2 cellular contexts compared by ENCODE assay signal in the genomic region with DNA sequence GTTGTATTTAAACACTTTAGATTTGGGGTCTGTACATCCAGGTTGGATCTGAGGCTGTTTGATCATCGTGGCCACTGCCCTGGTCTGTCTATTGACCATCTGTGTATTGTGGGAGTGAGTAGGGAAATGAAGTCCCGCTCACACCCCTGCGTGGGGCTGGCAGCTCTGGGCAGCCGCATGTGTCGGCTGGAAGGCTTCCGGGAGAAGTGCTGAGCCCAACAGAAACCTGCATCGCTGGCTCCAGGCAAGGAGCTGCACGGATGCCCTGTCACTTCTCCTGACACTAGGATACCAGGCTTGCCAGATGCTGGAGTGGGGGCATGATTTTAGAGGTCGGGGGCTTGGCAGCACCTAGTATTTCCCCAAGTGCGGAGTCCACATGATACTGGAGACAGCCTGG.
TF ChIP-seq lines count a peak whose summit lies in the region.

No MANE protein-coding gene starts in this region.

TF ChIP-seq in GM23338, 12 proteins besides CTCF, POLR2A, EP300 and RAD21 (continues in another document):
- TF ChIP-seq ZNF331 (CRISPR knock-in tag; IDR thresholded peaks at IDR 0.05; ENCODE audit: low read depth) = no peak
- no peak for TF ChIP-seq EZH2phosphoT487 (IDR thresholded peaks at IDR 0.05; ENCODE audit: unreplicated experiment)
- no peak for TF ChIP-seq CREB1 (CRISPR knock-in tag; IDR thresholded peaks at IDR 0.05; ENCODE audit: low read depth)
- TF ChIP-seq, protein P1, sequence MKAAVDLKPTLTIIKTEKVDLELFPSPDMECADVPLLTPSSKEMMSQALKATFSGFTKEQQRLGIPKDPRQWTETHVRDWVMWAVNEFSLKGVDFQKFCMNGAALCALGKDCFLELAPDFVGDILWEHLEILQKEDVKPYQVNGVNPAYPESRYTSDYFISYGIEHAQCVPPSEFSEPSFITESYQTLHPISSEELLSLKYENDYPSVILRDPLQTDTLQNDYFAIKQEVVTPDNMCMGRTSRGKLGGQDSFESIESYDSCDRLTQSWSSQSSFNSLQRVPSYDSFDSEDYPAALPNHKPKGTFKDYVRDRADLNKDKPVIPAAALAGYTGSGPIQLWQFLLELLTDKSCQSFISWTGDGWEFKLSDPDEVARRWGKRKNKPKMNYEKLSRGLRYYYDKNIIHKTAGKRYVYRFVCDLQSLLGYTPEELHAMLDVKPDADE (IDR thresholded peaks at IDR 0.05) = no peak
- no peak for TF ChIP-seq EZH2 (IDR thresholded peaks at IDR 0.05; ENCODE audit: low read depth, unreplicated experiment)
- TF ChIP-seq REST (IDR thresholded peaks at IDR 0.05; ENCODE audit: unreplicated experiment) = no peak
- TF ChIP-seq ZNF114 (CRISPR knock-in tag; IDR thresholded peaks at IDR 0.05) = no peak
- TF ChIP-seq STAT1 (IDR thresholded peaks at IDR 0.05; ENCODE audit: unreplicated experiment) = no peak
- no peak for TF ChIP-seq NANOG (IDR thresholded peaks at IDR 0.05; ENCODE audit: borderline replicate concordance)
- TF ChIP-seq, protein P2, sequence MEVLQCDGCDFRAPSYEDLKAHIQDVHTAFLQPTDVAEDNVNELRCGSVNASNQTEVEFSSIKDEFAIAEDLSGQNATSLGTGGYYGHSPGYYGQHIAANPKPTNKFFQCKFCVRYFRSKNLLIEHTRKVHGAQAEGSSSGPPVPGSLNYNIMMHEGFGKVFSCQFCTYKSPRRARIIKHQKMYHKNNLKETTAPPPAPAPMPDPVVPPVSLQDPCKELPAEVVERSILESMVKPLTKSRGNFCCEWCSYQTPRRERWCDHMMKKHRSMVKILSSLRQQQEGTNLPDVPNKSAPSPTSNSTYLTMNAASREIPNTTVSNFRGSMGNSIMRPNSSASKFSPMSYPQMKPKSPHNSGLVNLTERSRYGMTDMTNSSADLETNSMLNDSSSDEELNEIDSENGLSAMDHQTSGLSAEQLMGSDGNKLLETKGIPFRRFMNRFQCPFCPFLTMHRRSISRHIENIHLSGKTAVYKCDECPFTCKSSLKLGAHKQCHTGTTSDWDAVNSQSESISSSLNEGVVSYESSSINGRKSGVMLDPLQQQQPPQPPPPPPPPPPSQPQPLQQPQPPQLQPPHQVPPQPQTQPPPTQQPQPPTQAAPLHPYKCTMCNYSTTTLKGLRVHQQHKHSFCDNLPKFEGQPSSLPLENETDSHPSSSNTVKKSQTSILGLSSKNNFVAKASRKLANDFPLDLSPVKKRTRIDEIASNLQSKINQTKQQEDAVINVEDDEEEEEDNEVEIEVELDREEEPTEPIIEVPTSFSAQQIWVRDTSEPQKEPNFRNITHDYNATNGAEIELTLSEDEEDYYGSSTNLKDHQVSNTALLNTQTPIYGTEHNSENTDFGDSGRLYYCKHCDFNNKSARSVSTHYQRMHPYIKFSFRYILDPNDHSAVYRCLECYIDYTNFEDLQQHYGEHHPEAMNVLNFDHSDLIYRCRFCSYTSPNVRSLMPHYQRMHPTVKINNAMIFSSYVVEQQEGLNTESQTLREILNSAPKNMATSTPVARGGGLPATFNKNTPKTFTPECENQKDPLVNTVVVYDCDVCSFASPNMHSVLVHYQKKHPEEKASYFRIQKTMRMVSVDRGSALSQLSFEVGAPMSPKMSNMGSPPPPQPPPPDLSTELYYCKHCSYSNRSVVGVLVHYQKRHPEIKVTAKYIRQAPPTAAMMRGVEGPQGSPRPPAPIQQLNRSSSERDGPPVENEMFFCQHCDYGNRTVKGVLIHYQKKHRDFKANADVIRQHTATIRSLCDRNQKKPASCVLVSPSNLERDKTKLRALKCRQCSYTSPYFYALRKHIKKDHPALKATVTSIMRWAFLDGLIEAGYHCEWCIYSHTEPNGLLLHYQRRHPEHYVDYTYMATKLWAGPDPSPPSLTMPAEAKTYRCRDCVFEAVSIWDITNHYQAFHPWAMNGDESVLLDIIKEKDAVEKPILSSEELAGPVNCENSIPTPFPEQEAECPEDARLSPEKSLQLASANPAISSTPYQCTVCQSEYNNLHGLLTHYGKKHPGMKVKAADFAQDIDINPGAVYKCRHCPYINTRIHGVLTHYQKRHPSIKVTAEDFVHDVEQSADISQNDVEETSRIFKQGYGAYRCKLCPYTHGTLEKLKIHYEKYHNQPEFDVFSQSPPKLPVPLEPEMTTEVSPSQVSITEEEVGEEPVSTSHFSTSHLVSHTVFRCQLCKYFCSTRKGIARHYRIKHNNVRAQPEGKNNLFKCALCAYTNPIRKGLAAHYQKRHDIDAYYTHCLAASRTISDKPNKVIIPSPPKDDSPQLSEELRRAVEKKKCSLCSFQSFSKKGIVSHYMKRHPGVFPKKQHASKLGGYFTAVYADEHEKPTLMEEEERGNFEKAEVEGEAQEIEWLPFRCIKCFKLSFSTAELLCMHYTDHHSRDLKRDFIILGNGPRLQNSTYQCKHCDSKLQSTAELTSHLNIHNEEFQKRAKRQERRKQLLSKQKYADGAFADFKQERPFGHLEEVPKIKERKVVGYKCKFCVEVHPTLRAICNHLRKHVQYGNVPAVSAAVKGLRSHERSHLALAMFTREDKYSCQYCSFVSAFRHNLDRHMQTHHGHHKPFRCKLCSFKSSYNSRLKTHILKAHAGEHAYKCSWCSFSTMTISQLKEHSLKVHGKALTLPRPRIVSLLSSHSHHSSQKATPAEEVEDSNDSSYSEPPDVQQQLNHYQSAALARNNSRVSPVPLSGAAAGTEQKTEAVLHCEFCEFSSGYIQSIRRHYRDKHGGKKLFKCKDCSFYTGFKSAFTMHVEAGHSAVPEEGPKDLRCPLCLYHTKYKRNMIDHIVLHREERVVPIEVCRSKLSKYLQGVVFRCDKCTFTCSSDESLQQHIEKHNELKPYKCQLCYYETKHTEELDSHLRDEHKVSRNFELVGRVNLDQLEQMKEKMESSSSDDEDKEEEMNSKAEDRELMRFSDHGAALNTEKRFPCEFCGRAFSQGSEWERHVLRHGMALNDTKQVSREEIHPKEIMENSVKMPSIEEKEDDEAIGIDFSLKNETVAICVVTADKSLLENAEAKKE (CRISPR knock-in tag; IDR thresholded peaks at IDR 0.05) = no peak

TF ChIP-seq in H1, 55 proteins besides CTCF, POLR2A, EP300 and RAD21:
- TF ChIP-seq BCL11A (IDR thresholded peaks at IDR 0.05; ENCODE audit: low read depth in 2 of 2, low read length in 2 of 2) = no peak
- TF ChIP-seq HDAC6 (IDR thresholded peaks at IDR 0.05; ENCODE audit: low read depth, low read length) = no peak
- no peak for TF ChIP-seq CHD1 (IDR thresholded peaks at IDR 0.05; ENCODE audit: low read depth, low read length)
- TF ChIP-seq SP2 (IDR thresholded peaks at IDR 0.05; ENCODE audit: low read length) = no peak
- TF ChIP-seq HDAC2 (IDR thresholded peaks at IDR 0.05; ENCODE audit: borderline replicate concordance in 1 of 2, low read depth in 2 of 2, low read length in 2 of 2) = no peak
- no peak for TF ChIP-seq CTBP2 (IDR thresholded peaks at IDR 0.05; ENCODE audit: borderline replicate concordance, insufficient read depth, insufficient read length, low read length)
- TF ChIP-seq POLR2AphosphoS5 (IDR thresholded peaks at IDR 0.05; ENCODE audit: low read depth, low read length) = no peak
- TF ChIP-seq SIN3A (conservative IDR thresholded peaks at IDR 0.05 in 1 of 2, IDR thresholded peaks at IDR 0.05 in 1 of 2; ENCODE audit: low read depth in 1 of 2, low read length in 2 of 2) = no peak
- no peak for TF ChIP-seq RXRA (IDR thresholded peaks at IDR 0.05; ENCODE audit: insufficient read depth, low read depth, low read length)
- TF ChIP-seq JUND (IDR thresholded peaks at IDR 0.05; ENCODE audit: low read length) = no peak
- TF ChIP-seq, protein P3, sequence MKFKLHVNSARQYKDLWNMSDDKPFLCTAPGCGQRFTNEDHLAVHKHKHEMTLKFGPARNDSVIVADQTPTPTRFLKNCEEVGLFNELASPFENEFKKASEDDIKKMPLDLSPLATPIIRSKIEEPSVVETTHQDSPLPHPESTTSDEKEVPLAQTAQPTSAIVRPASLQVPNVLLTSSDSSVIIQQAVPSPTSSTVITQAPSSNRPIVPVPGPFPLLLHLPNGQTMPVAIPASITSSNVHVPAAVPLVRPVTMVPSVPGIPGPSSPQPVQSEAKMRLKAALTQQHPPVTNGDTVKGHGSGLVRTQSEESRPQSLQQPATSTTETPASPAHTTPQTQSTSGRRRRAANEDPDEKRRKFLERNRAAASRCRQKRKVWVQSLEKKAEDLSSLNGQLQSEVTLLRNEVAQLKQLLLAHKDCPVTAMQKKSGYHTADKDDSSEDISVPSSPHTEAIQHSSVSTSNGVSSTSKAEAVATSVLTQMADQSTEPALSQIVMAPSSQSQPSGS (IDR thresholded peaks at IDR 0.05; ENCODE audit: low read length) = no peak
- TF ChIP-seq PHF8 (conservative IDR thresholded peaks at IDR 0.05; ENCODE audit: low read depth, low read length) = no peak
- TF ChIP-seq, protein P4, sequence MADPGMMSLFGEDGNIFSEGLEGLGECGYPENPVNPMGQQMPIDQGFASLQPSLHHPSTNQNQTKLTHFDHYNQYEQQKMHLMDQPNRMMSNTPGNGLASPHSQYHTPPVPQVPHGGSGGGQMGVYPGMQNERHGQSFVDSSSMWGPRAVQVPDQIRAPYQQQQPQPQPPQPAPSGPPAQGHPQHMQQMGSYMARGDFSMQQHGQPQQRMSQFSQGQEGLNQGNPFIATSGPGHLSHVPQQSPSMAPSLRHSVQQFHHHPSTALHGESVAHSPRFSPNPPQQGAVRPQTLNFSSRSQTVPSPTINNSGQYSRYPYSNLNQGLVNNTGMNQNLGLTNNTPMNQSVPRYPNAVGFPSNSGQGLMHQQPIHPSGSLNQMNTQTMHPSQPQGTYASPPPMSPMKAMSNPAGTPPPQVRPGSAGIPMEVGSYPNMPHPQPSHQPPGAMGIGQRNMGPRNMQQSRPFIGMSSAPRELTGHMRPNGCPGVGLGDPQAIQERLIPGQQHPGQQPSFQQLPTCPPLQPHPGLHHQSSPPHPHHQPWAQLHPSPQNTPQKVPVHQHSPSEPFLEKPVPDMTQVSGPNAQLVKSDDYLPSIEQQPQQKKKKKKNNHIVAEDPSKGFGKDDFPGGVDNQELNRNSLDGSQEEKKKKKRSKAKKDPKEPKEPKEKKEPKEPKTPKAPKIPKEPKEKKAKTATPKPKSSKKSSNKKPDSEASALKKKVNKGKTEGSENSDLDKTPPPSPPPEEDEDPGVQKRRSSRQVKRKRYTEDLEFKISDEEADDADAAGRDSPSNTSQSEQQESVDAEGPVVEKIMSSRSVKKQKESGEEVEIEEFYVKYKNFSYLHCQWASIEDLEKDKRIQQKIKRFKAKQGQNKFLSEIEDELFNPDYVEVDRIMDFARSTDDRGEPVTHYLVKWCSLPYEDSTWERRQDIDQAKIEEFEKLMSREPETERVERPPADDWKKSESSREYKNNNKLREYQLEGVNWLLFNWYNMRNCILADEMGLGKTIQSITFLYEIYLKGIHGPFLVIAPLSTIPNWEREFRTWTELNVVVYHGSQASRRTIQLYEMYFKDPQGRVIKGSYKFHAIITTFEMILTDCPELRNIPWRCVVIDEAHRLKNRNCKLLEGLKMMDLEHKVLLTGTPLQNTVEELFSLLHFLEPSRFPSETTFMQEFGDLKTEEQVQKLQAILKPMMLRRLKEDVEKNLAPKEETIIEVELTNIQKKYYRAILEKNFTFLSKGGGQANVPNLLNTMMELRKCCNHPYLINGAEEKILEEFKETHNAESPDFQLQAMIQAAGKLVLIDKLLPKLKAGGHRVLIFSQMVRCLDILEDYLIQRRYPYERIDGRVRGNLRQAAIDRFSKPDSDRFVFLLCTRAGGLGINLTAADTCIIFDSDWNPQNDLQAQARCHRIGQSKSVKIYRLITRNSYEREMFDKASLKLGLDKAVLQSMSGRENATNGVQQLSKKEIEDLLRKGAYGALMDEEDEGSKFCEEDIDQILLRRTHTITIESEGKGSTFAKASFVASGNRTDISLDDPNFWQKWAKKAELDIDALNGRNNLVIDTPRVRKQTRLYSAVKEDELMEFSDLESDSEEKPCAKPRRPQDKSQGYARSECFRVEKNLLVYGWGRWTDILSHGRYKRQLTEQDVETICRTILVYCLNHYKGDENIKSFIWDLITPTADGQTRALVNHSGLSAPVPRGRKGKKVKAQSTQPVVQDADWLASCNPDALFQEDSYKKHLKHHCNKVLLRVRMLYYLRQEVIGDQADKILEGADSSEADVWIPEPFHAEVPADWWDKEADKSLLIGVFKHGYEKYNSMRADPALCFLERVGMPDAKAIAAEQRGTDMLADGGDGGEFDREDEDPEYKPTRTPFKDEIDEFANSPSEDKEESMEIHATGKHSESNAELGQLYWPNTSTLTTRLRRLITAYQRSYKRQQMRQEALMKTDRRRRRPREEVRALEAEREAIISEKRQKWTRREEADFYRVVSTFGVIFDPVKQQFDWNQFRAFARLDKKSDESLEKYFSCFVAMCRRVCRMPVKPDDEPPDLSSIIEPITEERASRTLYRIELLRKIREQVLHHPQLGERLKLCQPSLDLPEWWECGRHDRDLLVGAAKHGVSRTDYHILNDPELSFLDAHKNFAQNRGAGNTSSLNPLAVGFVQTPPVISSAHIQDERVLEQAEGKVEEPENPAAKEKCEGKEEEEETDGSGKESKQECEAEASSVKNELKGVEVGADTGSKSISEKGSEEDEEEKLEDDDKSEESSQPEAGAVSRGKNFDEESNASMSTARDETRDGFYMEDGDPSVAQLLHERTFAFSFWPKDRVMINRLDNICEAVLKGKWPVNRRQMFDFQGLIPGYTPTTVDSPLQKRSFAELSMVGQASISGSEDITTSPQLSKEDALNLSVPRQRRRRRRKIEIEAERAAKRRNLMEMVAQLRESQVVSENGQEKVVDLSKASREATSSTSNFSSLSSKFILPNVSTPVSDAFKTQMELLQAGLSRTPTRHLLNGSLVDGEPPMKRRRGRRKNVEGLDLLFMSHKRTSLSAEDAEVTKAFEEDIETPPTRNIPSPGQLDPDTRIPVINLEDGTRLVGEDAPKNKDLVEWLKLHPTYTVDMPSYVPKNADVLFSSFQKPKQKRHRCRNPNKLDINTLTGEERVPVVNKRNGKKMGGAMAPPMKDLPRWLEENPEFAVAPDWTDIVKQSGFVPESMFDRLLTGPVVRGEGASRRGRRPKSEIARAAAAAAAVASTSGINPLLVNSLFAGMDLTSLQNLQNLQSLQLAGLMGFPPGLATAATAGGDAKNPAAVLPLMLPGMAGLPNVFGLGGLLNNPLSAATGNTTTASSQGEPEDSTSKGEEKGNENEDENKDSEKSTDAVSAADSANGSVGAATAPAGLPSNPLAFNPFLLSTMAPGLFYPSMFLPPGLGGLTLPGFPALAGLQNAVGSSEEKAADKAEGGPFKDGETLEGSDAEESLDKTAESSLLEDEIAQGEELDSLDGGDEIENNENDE (IDR thresholded peaks at IDR 0.05; ENCODE audit: insufficient replicate concordance, low read length) = no peak
